ENCODE assay signal across 1 cellular context in the genomic region with DNA sequence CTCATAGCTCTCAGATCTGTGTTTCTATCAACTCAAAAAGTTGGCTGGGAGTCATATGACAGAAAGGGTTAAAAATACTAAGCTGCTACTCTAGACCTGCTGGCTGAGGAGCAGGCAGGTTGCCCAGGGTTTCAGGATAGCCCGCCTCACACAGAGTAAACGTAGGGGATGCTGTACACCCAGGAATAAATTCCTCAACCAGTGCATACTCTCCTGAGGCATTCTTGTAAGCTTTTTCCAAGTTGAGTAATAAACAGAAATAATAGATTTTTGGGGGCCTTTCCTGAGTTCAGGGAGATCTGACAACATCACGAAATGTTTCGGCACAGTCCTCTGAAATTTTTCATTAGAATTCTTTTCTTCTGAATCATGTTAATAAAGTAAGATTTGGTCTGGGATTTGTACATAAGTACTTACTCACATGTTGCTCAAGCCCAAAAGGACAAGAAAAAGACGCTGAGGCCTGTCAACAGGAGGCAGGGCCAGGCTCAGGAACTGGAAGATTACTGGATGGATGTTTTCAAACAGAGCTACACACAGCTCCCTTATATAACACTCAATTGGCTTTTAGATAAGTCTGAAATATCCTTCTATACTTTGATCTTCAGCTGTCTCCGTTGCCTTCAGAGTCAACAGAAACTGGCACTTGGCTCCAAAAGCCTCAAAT.
TF ChIP-seq lines count a peak whose summit lies in the region.

No MANE protein-coding gene starts in this region.

TF ChIP-seq in HepG2, 621 proteins besides CTCF, POLR2A, EP300 and RAD21 (continued from another document and continues in another):
- TF ChIP-seq, protein P1, sequence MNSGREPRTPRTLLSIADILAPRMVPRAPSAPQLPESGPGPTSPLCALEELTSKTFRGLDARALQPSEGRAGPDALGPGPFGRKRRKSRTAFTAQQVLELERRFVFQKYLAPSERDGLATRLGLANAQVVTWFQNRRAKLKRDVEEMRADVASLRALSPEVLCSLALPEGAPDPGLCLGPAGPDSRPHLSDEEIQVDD (CRISPR knock-in tag; IDR thresholded peaks at IDR 0.05; ENCODE audit: borderline replicate concordance), result no peak
- TF ChIP-seq ZNF33A (CRISPR knock-in tag; IDR thresholded peaks at IDR 0.05; ENCODE audit: borderline replicate concordance) (no peak), ETV5 (CRISPR knock-in tag; IDR thresholded peaks at IDR 0.05; ENCODE audit: borderline replicate concordance) (peak; percentile 41; the same call in 1 of the 2 replicates), POLR2AphosphoS2 (IDR thresholded peaks at IDR 0.05; ENCODE audit: low read depth, low read length) (no peak), ZNF629 (CRISPR knock-in tag; conservative IDR thresholded peaks at IDR 0.05) (no peak), ZSCAN22 (CRISPR knock-in tag; IDR thresholded peaks at IDR 0.05) (no peak), LCORL (IDR thresholded peaks at IDR 0.05) (no peak), LCORL (CRISPR knock-in tag; IDR thresholded peaks at IDR 0.05) (peak; percentile 46; the same call in 1 of the 2 replicates), GFI1 (CRISPR knock-in tag; IDR thresholded peaks at IDR 0.05; ENCODE audit: borderline replicate concordance) (peak; percentile 49; the same call in 1 of the 2 replicates), PAX8 (CRISPR knock-in tag; IDR thresholded peaks at IDR 0.05; ENCODE audit: borderline replicate concordance) (no peak), SSRP1 (CRISPR knock-in tag; IDR thresholded peaks at IDR 0.05) (no peak), MTA3 (CRISPR knock-in tag; IDR thresholded peaks at IDR 0.05) (no peak), ZBTB1 (CRISPR knock-in tag; IDR thresholded peaks at IDR 0.05; ENCODE audit: borderline replicate concordance) (no peak), KDM4B (CRISPR knock-in tag; IDR thresholded peaks at IDR 0.05) (no peak), CHCHD3 (CRISPR knock-in tag; IDR thresholded peaks at IDR 0.05) (no peak), ZNF816 (CRISPR knock-in tag; IDR thresholded peaks at IDR 0.05; ENCODE audit: borderline replicate concordance) (no peak), RXRA (CRISPR knock-in tag; IDR thresholded peaks at IDR 0.05) (no peak), ATF7-NPFF (CRISPR knock-in tag; IDR thresholded peaks at IDR 0.05; ENCODE audit: low read depth) (no peak), ZNF24 (IDR thresholded peaks at IDR 0.05) (no peak), ZNF331 (CRISPR knock-in tag; IDR thresholded peaks at IDR 0.05) (0 out of 2 replicates have a peak, but pooled peaks have one; percentile 12), ZNF260 (CRISPR knock-in tag; IDR thresholded peaks at IDR 0.05; ENCODE audit: borderline replicate concordance, low read depth) (no peak), ZNF326 (CRISPR knock-in tag; IDR thresholded peaks at IDR 0.05; ENCODE audit: borderline replicate concordance) (no peak), CEBPG (CRISPR knock-in tag; IDR thresholded peaks at IDR 0.05) (peak; percentile 36; the same call in 1 of the 2 replicates), PRPF4 (IDR thresholded peaks at IDR 0.05; ENCODE audit: low read depth, low read length, poor library complexity, severe bottlenecking) (no peak), POGZ (CRISPR knock-in tag; IDR thresholded peaks at IDR 0.05) (no peak), RBM22 (optimal IDR thresholded peaks at IDR 0.05; ENCODE audit: low read length) (peak; percentile 87), SIX1 (CRISPR knock-in tag; IDR thresholded peaks at IDR 0.05; ENCODE audit: borderline replicate concordance) (peak; percentile 33; the same call in 1 of the 2 replicates), ZNF510 (CRISPR knock-in tag; IDR thresholded peaks at IDR 0.05; ENCODE audit: low read depth) (no peak)
- TF ChIP-seq, protein P2, sequence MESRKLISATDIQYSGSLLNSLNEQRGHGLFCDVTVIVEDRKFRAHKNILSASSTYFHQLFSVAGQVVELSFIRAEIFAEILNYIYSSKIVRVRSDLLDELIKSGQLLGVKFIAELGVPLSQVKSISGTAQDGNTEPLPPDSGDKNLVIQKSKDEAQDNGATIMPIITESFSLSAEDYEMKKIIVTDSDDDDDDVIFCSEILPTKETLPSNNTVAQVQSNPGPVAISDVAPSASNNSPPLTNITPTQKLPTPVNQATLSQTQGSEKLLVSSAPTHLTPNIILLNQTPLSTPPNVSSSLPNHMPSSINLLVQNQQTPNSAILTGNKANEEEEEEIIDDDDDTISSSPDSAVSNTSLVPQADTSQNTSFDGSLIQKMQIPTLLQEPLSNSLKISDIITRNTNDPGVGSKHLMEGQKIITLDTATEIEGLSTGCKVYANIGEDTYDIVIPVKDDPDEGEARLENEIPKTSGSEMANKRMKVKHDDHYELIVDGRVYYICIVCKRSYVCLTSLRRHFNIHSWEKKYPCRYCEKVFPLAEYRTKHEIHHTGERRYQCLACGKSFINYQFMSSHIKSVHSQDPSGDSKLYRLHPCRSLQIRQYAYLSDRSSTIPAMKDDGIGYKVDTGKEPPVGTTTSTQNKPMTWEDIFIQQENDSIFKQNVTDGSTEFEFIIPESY (CRISPR knock-in tag; IDR thresholded peaks at IDR 0.05), result 0 out of 2 replicates have a peak, but pooled peaks have one; percentile 28
- TF ChIP-seq, protein P3, sequence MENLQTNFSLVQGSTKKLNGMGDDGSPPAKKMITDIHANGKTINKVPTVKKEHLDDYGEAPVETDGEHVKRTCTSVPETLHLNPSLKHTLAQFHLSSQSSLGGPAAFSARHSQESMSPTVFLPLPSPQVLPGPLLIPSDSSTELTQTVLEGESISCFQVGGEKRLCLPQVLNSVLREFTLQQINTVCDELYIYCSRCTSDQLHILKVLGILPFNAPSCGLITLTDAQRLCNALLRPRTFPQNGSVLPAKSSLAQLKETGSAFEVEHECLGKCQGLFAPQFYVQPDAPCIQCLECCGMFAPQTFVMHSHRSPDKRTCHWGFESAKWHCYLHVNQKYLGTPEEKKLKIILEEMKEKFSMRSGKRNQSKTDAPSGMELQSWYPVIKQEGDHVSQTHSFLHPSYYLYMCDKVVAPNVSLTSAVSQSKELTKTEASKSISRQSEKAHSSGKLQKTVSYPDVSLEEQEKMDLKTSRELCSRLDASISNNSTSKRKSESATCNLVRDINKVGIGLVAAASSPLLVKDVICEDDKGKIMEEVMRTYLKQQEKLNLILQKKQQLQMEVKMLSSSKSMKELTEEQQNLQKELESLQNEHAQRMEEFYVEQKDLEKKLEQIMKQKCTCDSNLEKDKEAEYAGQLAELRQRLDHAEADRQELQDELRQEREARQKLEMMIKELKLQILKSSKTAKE (CRISPR knock-in tag; IDR thresholded peaks at IDR 0.05; ENCODE audit: borderline replicate concordance), result no peak
- TF ChIP-seq, protein P4, sequence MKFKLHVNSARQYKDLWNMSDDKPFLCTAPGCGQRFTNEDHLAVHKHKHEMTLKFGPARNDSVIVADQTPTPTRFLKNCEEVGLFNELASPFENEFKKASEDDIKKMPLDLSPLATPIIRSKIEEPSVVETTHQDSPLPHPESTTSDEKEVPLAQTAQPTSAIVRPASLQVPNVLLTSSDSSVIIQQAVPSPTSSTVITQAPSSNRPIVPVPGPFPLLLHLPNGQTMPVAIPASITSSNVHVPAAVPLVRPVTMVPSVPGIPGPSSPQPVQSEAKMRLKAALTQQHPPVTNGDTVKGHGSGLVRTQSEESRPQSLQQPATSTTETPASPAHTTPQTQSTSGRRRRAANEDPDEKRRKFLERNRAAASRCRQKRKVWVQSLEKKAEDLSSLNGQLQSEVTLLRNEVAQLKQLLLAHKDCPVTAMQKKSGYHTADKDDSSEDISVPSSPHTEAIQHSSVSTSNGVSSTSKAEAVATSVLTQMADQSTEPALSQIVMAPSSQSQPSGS (CRISPR knock-in tag; IDR thresholded peaks at IDR 0.05), result no peak
- TF ChIP-seq, protein P5, sequence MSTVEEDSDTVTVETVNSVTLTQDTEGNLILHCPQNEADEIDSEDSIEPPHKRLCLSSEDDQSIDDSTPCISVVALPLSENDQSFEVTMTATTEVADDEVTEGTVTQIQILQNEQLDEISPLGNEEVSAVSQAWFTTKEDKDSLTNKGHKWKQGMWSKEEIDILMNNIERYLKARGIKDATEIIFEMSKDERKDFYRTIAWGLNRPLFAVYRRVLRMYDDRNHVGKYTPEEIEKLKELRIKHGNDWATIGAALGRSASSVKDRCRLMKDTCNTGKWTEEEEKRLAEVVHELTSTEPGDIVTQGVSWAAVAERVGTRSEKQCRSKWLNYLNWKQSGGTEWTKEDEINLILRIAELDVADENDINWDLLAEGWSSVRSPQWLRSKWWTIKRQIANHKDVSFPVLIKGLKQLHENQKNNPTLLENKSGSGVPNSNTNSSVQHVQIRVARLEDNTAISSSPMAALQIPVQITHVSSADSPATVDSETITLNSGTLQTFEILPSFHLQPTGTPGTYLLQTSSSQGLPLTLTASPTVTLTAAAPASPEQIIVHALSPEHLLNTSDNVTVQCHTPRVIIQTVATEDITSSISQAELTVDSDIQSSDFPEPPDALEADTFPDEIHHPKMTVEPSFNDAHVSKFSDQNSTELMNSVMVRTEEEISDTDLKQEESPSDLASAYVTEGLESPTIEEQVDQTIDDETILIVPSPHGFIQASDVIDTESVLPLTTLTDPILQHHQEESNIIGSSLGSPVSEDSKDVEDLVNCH (CRISPR knock-in tag; IDR thresholded peaks at IDR 0.05), result no peak
- TF ChIP-seq, protein P6, sequence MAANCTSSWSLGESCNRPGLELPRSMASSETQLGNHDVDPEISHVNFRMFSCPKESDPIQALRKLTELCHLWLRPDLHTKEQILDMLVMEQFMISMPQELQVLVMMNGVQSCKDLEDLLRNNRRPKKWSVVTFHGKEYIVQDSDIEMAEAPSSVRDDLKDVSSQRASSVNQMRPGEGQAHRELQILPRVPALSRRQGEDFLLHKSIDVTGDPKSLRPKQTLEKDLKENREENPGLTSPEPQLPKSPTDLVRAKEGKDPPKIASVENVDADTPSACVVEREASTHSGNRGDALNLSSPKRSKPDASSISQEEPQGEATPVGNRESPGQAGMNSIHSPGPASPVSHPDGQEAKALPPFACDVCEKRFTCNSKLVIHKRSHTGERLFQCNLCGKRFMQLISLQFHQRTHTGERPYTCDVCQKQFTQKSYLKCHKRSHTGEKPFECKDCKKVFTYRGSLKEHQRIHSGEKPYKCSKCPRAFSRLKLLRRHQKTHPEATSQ (CRISPR knock-in tag; IDR thresholded peaks at IDR 0.05; ENCODE audit: borderline replicate concordance), result no peak
- TF ChIP-seq, protein P7, sequence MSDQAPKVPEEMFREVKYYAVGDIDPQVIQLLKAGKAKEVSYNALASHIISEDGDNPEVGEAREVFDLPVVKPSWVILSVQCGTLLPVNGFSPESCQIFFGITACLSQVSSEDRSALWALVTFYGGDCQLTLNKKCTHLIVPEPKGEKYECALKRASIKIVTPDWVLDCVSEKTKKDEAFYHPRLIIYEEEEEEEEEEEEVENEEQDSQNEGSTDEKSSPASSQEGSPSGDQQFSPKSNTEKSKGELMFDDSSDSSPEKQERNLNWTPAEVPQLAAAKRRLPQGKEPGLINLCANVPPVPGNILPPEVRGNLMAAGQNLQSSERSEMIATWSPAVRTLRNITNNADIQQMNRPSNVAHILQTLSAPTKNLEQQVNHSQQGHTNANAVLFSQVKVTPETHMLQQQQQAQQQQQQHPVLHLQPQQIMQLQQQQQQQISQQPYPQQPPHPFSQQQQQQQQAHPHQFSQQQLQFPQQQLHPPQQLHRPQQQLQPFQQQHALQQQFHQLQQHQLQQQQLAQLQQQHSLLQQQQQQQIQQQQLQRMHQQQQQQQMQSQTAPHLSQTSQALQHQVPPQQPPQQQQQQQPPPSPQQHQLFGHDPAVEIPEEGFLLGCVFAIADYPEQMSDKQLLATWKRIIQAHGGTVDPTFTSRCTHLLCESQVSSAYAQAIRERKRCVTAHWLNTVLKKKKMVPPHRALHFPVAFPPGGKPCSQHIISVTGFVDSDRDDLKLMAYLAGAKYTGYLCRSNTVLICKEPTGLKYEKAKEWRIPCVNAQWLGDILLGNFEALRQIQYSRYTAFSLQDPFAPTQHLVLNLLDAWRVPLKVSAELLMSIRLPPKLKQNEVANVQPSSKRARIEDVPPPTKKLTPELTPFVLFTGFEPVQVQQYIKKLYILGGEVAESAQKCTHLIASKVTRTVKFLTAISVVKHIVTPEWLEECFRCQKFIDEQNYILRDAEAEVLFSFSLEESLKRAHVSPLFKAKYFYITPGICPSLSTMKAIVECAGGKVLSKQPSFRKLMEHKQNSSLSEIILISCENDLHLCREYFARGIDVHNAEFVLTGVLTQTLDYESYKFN (CRISPR knock-in tag; conservative IDR thresholded peaks at IDR 0.05), result peak; percentile 72
- TF ChIP-seq, protein P8, sequence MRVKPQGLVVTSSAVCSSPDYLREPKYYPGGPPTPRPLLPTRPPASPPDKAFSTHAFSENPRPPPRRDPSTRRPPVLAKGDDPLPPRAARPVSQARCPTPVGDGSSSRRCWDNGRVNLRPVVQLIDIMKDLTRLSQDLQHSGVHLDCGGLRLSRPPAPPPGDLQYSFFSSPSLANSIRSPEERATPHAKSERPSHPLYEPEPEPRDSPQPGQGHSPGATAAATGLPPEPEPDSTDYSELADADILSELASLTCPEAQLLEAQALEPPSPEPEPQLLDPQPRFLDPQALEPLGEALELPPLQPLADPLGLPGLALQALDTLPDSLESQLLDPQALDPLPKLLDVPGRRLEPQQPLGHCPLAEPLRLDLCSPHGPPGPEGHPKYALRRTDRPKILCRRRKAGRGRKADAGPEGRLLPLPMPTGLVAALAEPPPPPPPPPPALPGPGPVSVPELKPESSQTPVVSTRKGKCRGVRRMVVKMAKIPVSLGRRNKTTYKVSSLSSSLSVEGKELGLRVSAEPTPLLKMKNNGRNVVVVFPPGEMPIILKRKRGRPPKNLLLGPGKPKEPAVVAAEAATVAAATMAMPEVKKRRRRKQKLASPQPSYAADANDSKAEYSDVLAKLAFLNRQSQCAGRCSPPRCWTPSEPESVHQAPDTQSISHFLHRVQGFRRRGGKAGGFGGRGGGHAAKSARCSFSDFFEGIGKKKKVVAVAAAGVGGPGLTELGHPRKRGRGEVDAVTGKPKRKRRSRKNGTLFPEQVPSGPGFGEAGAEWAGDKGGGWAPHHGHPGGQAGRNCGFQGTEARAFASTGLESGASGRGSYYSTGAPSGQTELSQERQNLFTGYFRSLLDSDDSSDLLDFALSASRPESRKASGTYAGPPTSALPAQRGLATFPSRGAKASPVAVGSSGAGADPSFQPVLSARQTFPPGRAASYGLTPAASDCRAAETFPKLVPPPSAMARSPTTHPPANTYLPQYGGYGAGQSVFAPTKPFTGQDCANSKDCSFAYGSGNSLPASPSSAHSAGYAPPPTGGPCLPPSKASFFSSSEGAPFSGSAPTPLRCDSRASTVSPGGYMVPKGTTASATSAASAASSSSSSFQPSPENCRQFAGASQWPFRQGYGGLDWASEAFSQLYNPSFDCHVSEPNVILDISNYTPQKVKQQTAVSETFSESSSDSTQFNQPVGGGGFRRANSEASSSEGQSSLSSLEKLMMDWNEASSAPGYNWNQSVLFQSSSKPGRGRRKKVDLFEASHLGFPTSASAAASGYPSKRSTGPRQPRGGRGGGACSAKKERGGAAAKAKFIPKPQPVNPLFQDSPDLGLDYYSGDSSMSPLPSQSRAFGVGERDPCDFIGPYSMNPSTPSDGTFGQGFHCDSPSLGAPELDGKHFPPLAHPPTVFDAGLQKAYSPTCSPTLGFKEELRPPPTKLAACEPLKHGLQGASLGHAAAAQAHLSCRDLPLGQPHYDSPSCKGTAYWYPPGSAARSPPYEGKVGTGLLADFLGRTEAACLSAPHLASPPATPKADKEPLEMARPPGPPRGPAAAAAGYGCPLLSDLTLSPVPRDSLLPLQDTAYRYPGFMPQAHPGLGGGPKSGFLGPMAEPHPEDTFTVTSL (CRISPR knock-in tag; IDR thresholded peaks at IDR 0.05; ENCODE audit: borderline replicate concordance), result peak; percentile 31; the same call in 1 of the 2 replicates
- TF ChIP-seq, protein P9, sequence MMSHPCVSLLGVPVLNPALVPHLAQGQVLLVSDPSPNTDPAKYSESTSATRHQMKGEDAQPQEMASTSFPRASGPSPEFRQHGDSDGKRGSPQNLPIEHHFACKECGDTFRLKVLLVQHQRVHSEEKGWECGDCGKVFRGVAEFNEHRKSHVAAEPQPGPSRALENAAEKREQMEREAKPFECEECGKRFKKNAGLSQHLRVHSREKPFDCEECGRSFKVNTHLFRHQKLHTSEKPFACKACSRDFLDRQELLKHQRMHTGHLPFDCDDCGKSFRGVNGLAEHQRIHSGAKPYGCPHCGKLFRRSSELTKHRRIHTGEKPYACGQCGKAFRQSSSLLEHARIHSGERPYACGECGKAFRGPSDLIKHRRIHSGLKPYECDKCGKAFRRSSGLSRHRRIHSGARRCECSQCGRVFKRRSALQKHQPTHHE (CRISPR knock-in tag; IDR thresholded peaks at IDR 0.05; ENCODE audit: borderline replicate concordance), result no peak
